Comparison of ENCODE assay signal across 8 cellular contexts in genomic region chr9:19409406-19410194, GRCh38. TPM values are rescaled to one million over a fixed set of nuclear protein-coding genes. Genes with fewer than 3 reads are reported as not detected.
DNase-seq lines count a peak whose midpoint lies in the region; ATAC-seq and TF ChIP-seq lines count a peak whose summit lies in the region.

No MANE protein-coding gene starts in this region.

- no peaks in the 10 kb centered on the region for H4K20me1 ChIP-seq in fibroblast of lung (ENCODE audit: control insufficient read depth, extremely low read depth, insufficient read depth, low read length)

- peaks cover 14% of the 10 kb centered on the region for H3K4me1 ChIP-seq in CD8-positive, alpha-beta T cell (ENCODE audit: insufficient read depth, low read length)
- peaks cover 2% of the 10 kb centered on the region for H3K4me1 ChIP-seq in fibroblast of lung (ENCODE audit: control insufficient read depth, extremely low read depth, insufficient read depth, low read length)

- no peak for TF ChIP-seq CTCF in CD8-positive, alpha-beta T cell (IDR thresholded peaks at IDR 0.05)
- no peak for TF ChIP-seq CTCF in activated B cell treated with CpG ODN at 0.5 μM for 24 hours (IDR thresholded peaks at IDR 0.05)
- TF ChIP-seq CTCF in fibroblast of lung (conservative IDR thresholded peaks at IDR 0.05 in 1 of 2, IDR thresholded peaks at IDR 0.05 in 1 of 2; ENCODE audit: low read depth in 1 of 2, low read length in 2 of 2) = no peak
- TF ChIP-seq CTCF in nephron progenitor cell (IDR thresholded peaks at IDR 0.05) = no peak

- CTCF ChIA-PET in CD8-positive, alpha-beta T cell (lab: Charles Lee) = interaction anchor here (0.6 to 1.3 kb wide), 2 partner anchors 48 to 160 kb away, joined by 3 read pairs; no protein-coding TSS in a partner anchor
- CTCF ChIA-PET in activated B cell treated with CpG ODN at 0.5 μM for 24 hours (lab: Charles Lee) = no interaction called here

- peak overlapping the region; percentile 32 for H3K9ac ChIP-seq in fibroblast of lung (ENCODE audit: insufficient read depth, low read length)

- H3K4me3 ChIP-seq in CD8-positive, alpha-beta T cell (ENCODE audit: low read depth, low read length) = peak overlapping the region; percentile 86
- H3K4me3 ChIP-seq in fibroblast of lung (replicated peaks in 1 of 4; ENCODE audit: control extremely low read depth in 1 of 4, insufficient read depth in 1 of 4, low read depth in 3 of 4, low read length in 4 of 4) = peak overlapping the region; percentile 63 to 93 (median 79)

- no peaks in the 10 kb centered on the region for H3K79me2 ChIP-seq in fibroblast of lung (ENCODE audit: control insufficient read depth, insufficient read depth, low read length)

- DNase-seq in CD8-positive, alpha-beta T cell = peak in 1 of 7 experiments; percentile 6
- DNase-seq in LoVo (ENCODE audit: low spot score) = peak; percentile 33
- DNase-seq in activated B cell treated with CpG ODN at 0.5 μM for 24 hours = no peak
- DNase-seq in fibroblast of lung (ENCODE audit: low read depth in 2 of 2) = peak; percentile 8 to 12
- DNase-seq in nephron progenitor cell = peak; percentile 39
- DNase-seq in AG08396 (ENCODE audit: low spot score) = no peak
- DNase-seq in DMS153 (lab: John Stamatoyannopoulos, UW) = no peak

- H3K27me3 ChIP-seq in CD8-positive, alpha-beta T cell (ENCODE audit: insufficient read depth, low read length) = no peaks in the 10 kb centered on the region
- H3K27me3 ChIP-seq in fibroblast of lung (ENCODE audit: control insufficient read depth, insufficient read depth, low read length) = no peaks in the 10 kb centered on the region

- H3K27ac ChIP-seq in CD8-positive, alpha-beta T cell (ENCODE audit: low read depth, low read length) = peak overlapping the region; percentile 44
- no peak overlapping the region for H3K27ac ChIP-seq in fibroblast of lung (ENCODE audit: insufficient read depth, low read length)

- peaks cover 16% of the 10 kb centered on the region for H3K4me1 Mint-ChIP-seq in CD8-positive, alpha-beta T cell (ENCODE audit: low read depth)
- peaks cover 12% of the 10 kb centered on the region for H3K4me1 Mint-ChIP-seq in activated B cell treated with CpG ODN at 0.5 μM for 24 hours
- peaks cover 15% of the 10 kb centered on the region for H3K4me1 Mint-ChIP-seq in nephron progenitor cell

- peaks cover 4% of the 10 kb centered on the region for H3K36me3 Mint-ChIP-seq in CD8-positive, alpha-beta T cell
- H3K36me3 Mint-ChIP-seq in activated B cell treated with CpG ODN at 0.5 μM for 24 hours (ENCODE audit: low read depth) (peaks cover 3% of the 10 kb centered on the region), nephron progenitor cell (ENCODE audit: low read depth) (peaks cover 32% of the 10 kb centered on the region)

- peak overlapping the region; percentile 94 for H3K4me2 ChIP-seq in fibroblast of lung (ENCODE audit: extremely low read depth, insufficient read depth, low read length)

- no peaks in the 10 kb centered on the region for H3K36me3 ChIP-seq in CD8-positive, alpha-beta T cell (ENCODE audit: insufficient read depth, low read length)
- H3K36me3 ChIP-seq in fibroblast of lung (ENCODE audit: control insufficient read depth, insufficient read depth, low read length) = no peaks in the 10 kb centered on the region

- peak overlapping the region; percentile 69 for H3K27ac Mint-ChIP-seq in CD8-positive, alpha-beta T cell
- H3K27ac Mint-ChIP-seq in activated B cell treated with CpG ODN at 0.5 μM for 24 hours (peak overlapping the region; percentile 69), nephron progenitor cell (peak overlapping the region; percentile 77)

- no peak for ATAC-seq in CD8-positive, alpha-beta T cell
- ATAC-seq in GM21381 (IDR thresholded peaks at IDR 0.05; ENCODE audit: unreplicated experiment) = peak; percentile 11
- ATAC-seq in activated B cell treated with CpG ODN at 0.5 μM for 24 hours (ENCODE audit: low read depth) = peak; percentile 8

- H3K27me3 Mint-ChIP-seq in CD8-positive, alpha-beta T cell (ENCODE audit: low read depth) = no peaks in the 10 kb centered on the region
- no peaks in the 10 kb centered on the region for H3K27me3 Mint-ChIP-seq in activated B cell treated with CpG ODN at 0.5 μM for 24 hours
- H3K27me3 Mint-ChIP-seq in nephron progenitor cell (ENCODE audit: low read depth, poor library complexity) = peaks cover 24% of the 10 kb centered on the region

- peak overlapping the region; percentile 93 for H3K4me3 Mint-ChIP-seq in CD8-positive, alpha-beta T cell
- H3K4me3 Mint-ChIP-seq in activated B cell treated with CpG ODN at 0.5 μM for 24 hours (peak overlapping the region; percentile 94), nephron progenitor cell (peak overlapping the region; percentile 99)

- POLR2A ChIA-PET in CD8-positive, alpha-beta T cell (lab: Charles Lee) = interaction anchor here (0.6 to 1.4 kb wide), 3 partner anchors 30 to 94 kb away, joined by 3 to 17 read pairs (median 6); partner anchors contain the start of gene RPS6
- POLR2A ChIA-PET in activated B cell treated with CpG ODN at 0.5 μM for 24 hours (lab: Charles Lee) = interaction anchor here (0.6 to 1.3 kb wide), 3 partner anchors 30 to 284 kb away, joined by 3 to 12 read pairs (median 3); partner anchors contain the start of gene RPS6

- peak overlapping the region; percentile 88 for H2AFZ ChIP-seq in fibroblast of lung (ENCODE audit: low read length)

- no peaks in the 10 kb centered on the region for H3K9me3 Mint-ChIP-seq in CD8-positive, alpha-beta T cell
- H3K9me3 Mint-ChIP-seq in activated B cell treated with CpG ODN at 0.5 μM for 24 hours (no peaks in the 10 kb centered on the region), nephron progenitor cell (peaks cover 8% of the 10 kb centered on the region)

- intact Hi-C loops in CD8-positive, alpha-beta T cell (cut with DNase I, micrococcal nuclease) = no loop called here
- intact Hi-C loops in activated B cell treated with CpG ODN at 0.5 μM for 24 hours (cut with micrococcal nuclease) = loop anchor here (2.0 kb wide), 2 partner anchors 31 to 307 kb away; partner anchors contain the start of gene HAUS6

- no peaks in the 10 kb centered on the region for H3K9me3 ChIP-seq in CD8-positive, alpha-beta T cell (ENCODE audit: low read length)
- no peaks in the 10 kb centered on the region for H3K9me3 ChIP-seq in fibroblast of lung (ENCODE audit: control insufficient read depth, insufficient read depth, low read depth, low read length)

RNA-seq across cellular contexts. Expression of gene ACER2, which starts 0.8 kb away (rescaled TPM):
- total RNA-seq in CD8-positive, alpha-beta T cell = 1 to 10 TPM in 1 of 2 experiments, under 1 TPM in 1; 0.62 to 1.2 TPM
- 1.4 and 2.0 TPM in 2 replicates for total RNA-seq in activated B cell treated with CpG ODN at 0.5 μM for 24 hours
- 2.6 and 4.5 TPM in 2 replicates for total RNA-seq in fibroblast of lung
- 1.2 and 1.5 TPM in 2 replicates for polyA plus RNA-seq in fibroblast of lung
- polyA plus RNA-seq in fibroblast of lung (2012) = 0.34 and 0.48 TPM in 2 replicates
- polyA minus RNA-seq in fibroblast of lung (ENCODE audit: low replicate concordance) = 2.7 and 4.2 TPM in 2 replicates

RNA-seq across cellular contexts. Expression of gene RPS6, which starts 29.6 kb away (rescaled TPM):
- 1,000 to 10,000 TPM; 4,631 to 4,695 TPM for total RNA-seq in CD8-positive, alpha-beta T cell
- total RNA-seq in activated B cell treated with CpG ODN at 0.5 μM for 24 hours (3,975 and 4,622 TPM in 2 replicates), fibroblast of lung (1,988 and 2,298 TPM in 2 replicates)
- polyA plus RNA-seq in fibroblast of lung = 2,016 and 2,044 TPM in 2 replicates
- polyA plus RNA-seq in fibroblast of lung (2012) = 1,945 and 2,138 TPM in 2 replicates
- polyA minus RNA-seq in fibroblast of lung (ENCODE audit: low replicate concordance) = 179 and 228 TPM in 2 replicates

Comparison
In these comparisons a context has a peak if more than half of its experiments do, and no peak if none do; other contexts are left out.
1. DNase-seq: peak in LoVo (single experiment), fibroblast of lung (2 of 2) and nephron progenitor cell (single experiment); none in activated B cell treated with CpG ODN at 0.5 μM for 24 hours (single experiment), AG08396 (single experiment) and DMS153 (single experiment).
2. Peak in every context shown above with its lines, with median percentiles within 50 percentile points of each other: H3K27ac Mint-ChIP-seq and H3K4me3 Mint-ChIP-seq.